7 cellular contexts compared by ENCODE assay signal in the genomic region with DNA sequence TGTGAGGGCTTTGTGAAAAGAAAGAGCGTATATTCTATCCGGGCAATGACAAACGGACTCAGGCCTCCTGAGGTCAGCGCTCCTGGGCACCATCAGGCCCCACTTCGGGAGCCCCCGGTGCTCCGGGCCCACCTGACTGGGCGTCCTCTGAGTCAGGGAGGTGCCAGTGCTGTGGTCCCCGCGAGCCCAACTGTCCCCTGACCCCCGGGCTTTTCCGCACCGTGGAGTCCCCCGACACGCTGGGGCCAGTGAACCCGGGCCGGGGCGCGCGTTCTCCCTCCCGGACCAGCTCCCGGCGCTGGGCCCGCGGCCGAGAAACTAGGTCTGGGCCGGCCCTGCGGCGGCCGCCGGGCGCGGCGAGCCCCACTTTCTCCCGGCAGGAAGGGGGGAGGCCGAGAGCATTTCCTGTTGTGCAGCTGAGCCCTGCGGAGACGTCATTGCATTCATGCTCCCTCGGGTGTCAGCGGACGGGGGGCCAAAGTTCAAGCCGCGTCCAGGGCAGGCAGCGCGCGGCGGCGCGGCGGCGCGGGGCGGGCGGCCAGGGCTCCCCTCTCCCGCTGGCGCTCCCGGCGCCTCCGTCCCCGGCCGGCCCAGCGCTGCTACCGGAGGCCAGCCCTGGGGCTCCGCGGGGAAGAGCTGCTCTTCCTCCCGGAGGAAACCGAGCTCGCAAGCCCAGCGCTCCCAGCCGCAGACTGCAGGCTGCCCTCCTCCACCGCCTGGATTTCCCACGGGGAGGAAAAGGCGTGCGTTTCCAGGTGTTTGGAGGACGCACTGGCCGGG. TPM values are rescaled to one million over a fixed set of nuclear protein-coding genes. Genes with fewer than 3 reads are reported as not detected.
A peak's percentile ranks its signal among the peaks of the same experiment; 100 is the strongest.
DNase-seq lines count a peak whose midpoint lies in the region; ATAC-seq, FAIRE-seq and TF ChIP-seq lines count a peak whose summit lies in the region.

No MANE protein-coding gene starts in this region.

- no peaks in the 10 kb centered on the region for H3K27me3 Mint-ChIP-seq in activated CD8-positive, alpha-beta memory T cell treated with anti-CD3 and anti-CD28 coated beads, Interleukin-2, amount 10 ng/mL, durations not matched to agents 7 days and 5 days
- H3K27me3 Mint-ChIP-seq in memory B cell, result no peaks in the 10 kb centered on the region

- H3K36me3 Mint-ChIP-seq in activated CD8-positive, alpha-beta memory T cell treated with anti-CD3 and anti-CD28 coated beads, Interleukin-2, amount 10 ng/mL, durations not matched to agents 7 days and 5 days, result peaks cover 8% of the 10 kb centered on the region
- H3K36me3 Mint-ChIP-seq in memory B cell, result peaks cover 3% of the 10 kb centered on the region

- H3K18ac ChIP-seq in H1 (ENCODE audit: extremely low read depth, low read length), result no peak overlapping the region

- no peak overlapping the region for H2BK15ac ChIP-seq in H1 (ENCODE audit: low read length)

- peak overlapping the region; percentile 44 to 80 for H3K4me2 ChIP-seq in H1 (ENCODE audit: insufficient read depth in 1 of 2, low read depth in 2 of 2, low read length in 2 of 2)

- CTCF ChIA-PET in activated CD8-positive, alpha-beta memory T cell treated with anti-CD3 and anti-CD28 coated beads, Interleukin-2, amount 10 ng/mL, durations not matched to agents 7 days and 5 days (lab: Charles Lee), result interaction anchor here (1.0 to 2.7 kb wide), 11 partner anchors 9 to 235 kb away, joined by 3 to 11 read pairs (median 4); no protein-coding TSS in a partner anchor
- CTCF ChIA-PET in H1 (lab: Charles Lee; ENCODE audit: partially characterized antibody), result interaction anchor here (1.6 kb wide), 1 partner anchor 9 kb away, joined by 4 read pairs; no protein-coding TSS in a partner anchor

- no peak overlapping the region for H3K23ac ChIP-seq in H1 (ENCODE audit: insufficient read length)

- H2BK20ac ChIP-seq in H1 (ENCODE audit: low read length), result no peak overlapping the region

- POLR2A ChIA-PET in H1 (lab: Charles Lee; ENCODE audit: partially characterized antibody), result interaction anchor here (0.8 to 2.0 kb wide), 4 partner anchors 9 to 19 kb away, joined by 3 to 10 read pairs (median 4); partner anchors contain the start of gene HIVEP2

- no peaks in the 10 kb centered on the region for H3K79me1 ChIP-seq in H1 (ENCODE audit: low read depth, low read length)

- TF ChIP-seq EP300 in H1 (IDR thresholded peaks at IDR 0.05; ENCODE audit: borderline replicate concordance in 1 of 2, low read depth in 2 of 2, low read length in 2 of 2), result no peak

- H3K23me2 ChIP-seq in H1 (ENCODE audit: low read depth, low read length), result no peaks in the 10 kb centered on the region; the same call in 1 of the 2 replicates

- H2AK5ac ChIP-seq in H1 (ENCODE audit: low read depth, low read length), result no peak overlapping the region

- H3K27me3 ChIP-seq in H1 (replicated peaks in 1 of 4; ENCODE audit: control insufficient read depth in 3 of 4, extremely low read depth in 1 of 4, insufficient read depth in 3 of 4, low read length in 3 of 4), result no peaks in the 10 kb centered on the region; a peak in 1 of 7 replicates

- no peaks in the 10 kb centered on the region for H4K20me1 ChIP-seq in H1 (replicated peaks in 1 of 2; ENCODE audit: control insufficient read depth in 1 of 2, insufficient read depth in 2 of 2, low read length in 2 of 2)

- H3K9me3 ChIP-seq in H1 (ENCODE audit: insufficient read depth in 2 of 2, low read depth in 1 of 2, low read length in 1 of 2), result no peaks in the 10 kb centered on the region

- peak; percentile 84 for FAIRE-seq in GM18507 (lab: Jason Lieb, UNC)
- no peak for FAIRE-seq in H1 (lab: Jason Lieb, UNC)

- H2BK120ac ChIP-seq in H1 (replicated peaks; ENCODE audit: low read depth, low read length), result no peak overlapping the region

- no peak overlapping the region for H2BK5ac ChIP-seq in H1 (ENCODE audit: low read depth, low read length)

- no peak overlapping the region for H3K14ac ChIP-seq in H1 (ENCODE audit: insufficient read length)

- no peak overlapping the region; the same call in 1 of the 2 replicates for H2AFZ ChIP-seq in H1 (ENCODE audit: low read length)

- ATAC-seq in activated CD8-positive, alpha-beta memory T cell treated with anti-CD3 and anti-CD28 coated beads, Interleukin-2, amount 10 ng/mL, durations not matched to agents 7 days and 5 days, result peak; percentile 92
- ATAC-seq in memory B cell (ENCODE audit: low read depth), result peak; percentile 89

- H3K56ac ChIP-seq in H1 (replicated peaks; ENCODE audit: insufficient read length, low read depth, low read length), result no peak overlapping the region

- H2BK12ac ChIP-seq in H1 (ENCODE audit: low read depth, low read length), result no peak overlapping the region

- TF ChIP-seq CTCF in HFF-Myc (IDR thresholded peaks at IDR 0.05; ENCODE audit: low read depth, low read length, missing control alignments), result no peak
- TF ChIP-seq CTCF in H1 (IDR thresholded peaks at IDR 0.05; ENCODE audit: control extremely low read depth in 1 of 3, insufficient read depth in 1 of 3, low read depth in 1 of 3, low read length in 3 of 3), result no peak

- DNase-seq in GM18507 (ENCODE audit: extremely low spot score, insufficient read length, low read depth) (no peak), HFF-Myc (ENCODE audit: extremely low read depth, low read depth) (no peak), NCI-H1105 treated with DMSO at 0.1 percent for 48 hours (lab: John Stamatoyannopoulos, UW) (peak; percentile 37), H1 (ENCODE audit: low read depth in 1 of 2, low spot score in 2 of 2) (peak in 1 of 2 experiments; percentile 76), memory B cell (ENCODE audit: low spot score in 2 of 2) (peak; percentile 77 to 80)
- peak; percentile 92 for DNase-seq in activated CD8-positive, alpha-beta memory T cell treated with anti-CD3 and anti-CD28 coated beads, Interleukin-2, amount 10 ng/mL, durations not matched to agents 7 days and 5 days
- DNase-seq in stimulated activated CD8-positive, alpha-beta memory T cell treated with anti-CD3 and anti-CD28 coated beads, Interleukin-2, amount 100 ng/mL, for 48 hours (ENCODE audit: low read depth in 2 of 2), result peak; percentile 56 to 60

- no peaks in the 10 kb centered on the region; a peak in 1 of 4 replicates for H3K79me2 ChIP-seq in H1 (ENCODE audit: control insufficient read depth in 1 of 2, insufficient read depth in 2 of 2, low read length in 2 of 2)

- H4K91ac ChIP-seq in H1 (replicated peaks; ENCODE audit: insufficient read length, low read length), result no peak overlapping the region

- H3K4me1 Mint-ChIP-seq in activated CD8-positive, alpha-beta memory T cell treated with anti-CD3 and anti-CD28 coated beads, Interleukin-2, amount 10 ng/mL, durations not matched to agents 7 days and 5 days, result peaks cover 38% of the 10 kb centered on the region
- peaks cover 32% of the 10 kb centered on the region for H3K4me1 Mint-ChIP-seq in memory B cell

- H4K8ac ChIP-seq in H1 (ENCODE audit: extremely low read depth, insufficient read depth, low read length), result peak overlapping the region; percentile 89

- peak overlapping the region; percentile 18 to 57 (median 38); a peak in 5 of 7 replicates for H3K9ac ChIP-seq in H1 (replicated peaks in 1 of 4; ENCODE audit: extremely low read depth in 1 of 4, low read depth in 3 of 4, low read length in 3 of 4)

- peak overlapping the region; percentile 55 for H3K4me3 ChIP-seq in HFF-Myc (replicated peaks; ENCODE audit: low read depth, low read length)
- H3K4me3 ChIP-seq in H1 (ENCODE audit: extremely low read depth in 1 of 4, insufficient read depth in 2 of 4, low read depth in 3 of 4, low read length in 4 of 4), result peak overlapping the region; percentile 29 to 72 (median 50)

- no peak overlapping the region for H3K27ac ChIP-seq in H1 (ENCODE audit: low read depth, low read length)

- no peaks in the 10 kb centered on the region for H3K9me3 Mint-ChIP-seq in activated CD8-positive, alpha-beta memory T cell treated with anti-CD3 and anti-CD28 coated beads, Interleukin-2, amount 10 ng/mL, durations not matched to agents 7 days and 5 days (ENCODE audit: low read depth)
- no peaks in the 10 kb centered on the region for H3K9me3 Mint-ChIP-seq in memory B cell

- 2% methylated on average over 56 of the region's 76 CpGs; no CpG with 5 or more reads in 1 of the 2 experiments for WGBS in H1 (ENCODE audit: extremely low coverage in 1 of 2, insufficient coverage in 1 of 2, insufficient read length in 1 of 2, insufficient replicate concordance in 2 of 2, low coverage in 1 of 2, low lambda C conversion rate in 2 of 2, missing lambda C conversion rate in 1 of 2), 2 experiments

- H3K27ac Mint-ChIP-seq in activated CD8-positive, alpha-beta memory T cell treated with anti-CD3 and anti-CD28 coated beads, Interleukin-2, amount 10 ng/mL, durations not matched to agents 7 days and 5 days, result peak overlapping the region; percentile 97
- peak overlapping the region; percentile 100 for H3K27ac Mint-ChIP-seq in memory B cell

- H3K4me3 Mint-ChIP-seq in activated CD8-positive, alpha-beta memory T cell treated with anti-CD3 and anti-CD28 coated beads, Interleukin-2, amount 10 ng/mL, durations not matched to agents 7 days and 5 days, result peak overlapping the region; percentile 84
- peak overlapping the region; percentile 91 for H3K4me3 Mint-ChIP-seq in memory B cell

- H3K4ac ChIP-seq in H1 (replicated peaks; ENCODE audit: insufficient read length, low read depth, low read length), result no peak overlapping the region

- peak in 1 of 2 experiments; percentile 1; a peak in 1 of 4 replicates for TF ChIP-seq RAD21 in H1 (IDR thresholded peaks at IDR 0.05 in 1 of 2, conservative IDR thresholded peaks at IDR 0.05 in 1 of 2; ENCODE audit: low read depth in 2 of 2, low read length in 2 of 2)

- H3K4me1 ChIP-seq in H1 (replicated peaks in 1 of 4; ENCODE audit: control insufficient read depth in 3 of 4, insufficient read depth in 4 of 4, low read length in 3 of 4), result peaks cover 0 to 4% (median 0%) of the 10 kb centered on the region in 4 experiments; a peak in 2 of 7 replicates

- no peak overlapping the region for H4K5ac ChIP-seq in H1 (ENCODE audit: insufficient read length, low read depth, low read length)

- H3K36me3 ChIP-seq in H1 (ENCODE audit: control insufficient read depth in 2 of 4, insufficient read depth in 4 of 4, low read length in 3 of 4), result no peaks in the 10 kb centered on the region

- TF ChIP-seq POLR2A in H1 (IDR thresholded peaks at IDR 0.05; ENCODE audit: control extremely low read depth in 1 of 2, low read depth in 2 of 2, low read length in 2 of 2), result peak in 1 of 2 experiments; percentile 54; a peak in 1 of 3 replicates

RNA-seq across cellular contexts. Expression of gene HIVEP2, which starts 18.3 kb away (rescaled TPM):
- total RNA-seq in activated CD8-positive, alpha-beta memory T cell treated with anti-CD3 and anti-CD28 coated beads, Interleukin-2, amount 10 ng/mL, durations not matched to agents 7 days and 5 days, result 10 to 100 TPM; 24.1 to 28.8 TPM
- total RNA-seq in H1 (2021; fragmentation: NEBNext Ultra II Directional; extraction: Animal tissue kit (Norgen Biotek cat#: 25700)), result 5.9 and 6.1 TPM in 2 replicates
- polyA plus RNA-seq in H1 (2011; rRNA removed), result 1.7 and 2.2 TPM in 2 replicates
- 2.0 TPM for polyA plus RNA-seq in H1 (2011; cell fraction: cytosol; rRNA removed)
- polyA plus RNA-seq in H1 (2011; cell fraction: nucleus; rRNA removed), result 7.2 TPM
- 3.2 to 4.7 TPM (median 3.7 TPM) in 4 replicates for polyA plus RNA-seq in H1 (2012, experiment 1 of 2)
- polyA plus RNA-seq in H1 (2012, experiment 2 of 2), result 0.10 TPM
- polyA plus RNA-seq in H1 (2013, experiment 1 of 2), result 2.9 TPM
- polyA plus RNA-seq in H1 (2013, experiment 2 of 2), result 2.9 TPM
- 6.5 and 9.7 TPM in 2 replicates for polyA minus RNA-seq in H1 (2011; rRNA and poly(A)+ RNA removed)
- 3.7 TPM for polyA minus RNA-seq in H1 (2011; cell fraction: cytosol; rRNA and poly(A)+ RNA removed)
- polyA minus RNA-seq in H1 (2011; cell fraction: nucleus; rRNA and poly(A)+ RNA removed), result 10.6 TPM

Comparison
In these comparisons a context has a peak if more than half of its experiments do, and no peak if none do; other contexts are left out.
1. DNase-seq: peak in NCI-H1105 treated with DMSO at 0.1 percent for 48 hours (single experiment), activated CD8-positive, alpha-beta memory T cell treated with anti-CD3 and anti-CD28 coated beads, Interleukin-2, amount 10 ng/mL, durations not matched to agents 7 days and 5 days (single experiment), memory B cell (2 of 2) and stimulated activated CD8-positive, alpha-beta memory T cell treated with anti-CD3 and anti-CD28 coated beads, Interleukin-2, amount 100 ng/mL, for 48 hours (2 of 2); none in GM18507 (single experiment) and HFF-Myc (single experiment).